ENCODE assay signal across 1 cellular context in genomic region chr13:19713186-19713965, GRCh38.
TF ChIP-seq lines count a peak whose summit lies in the region.

No MANE protein-coding gene starts in this region.

TF ChIP-seq in K562, 482 proteins besides CTCF, POLR2A, EP300 and RAD21 (continued from another document):
- no peak for TF ChIP-seq ARID4B (CRISPR knock-in tag; IDR thresholded peaks at IDR 0.05)
- TF ChIP-seq DPF2 (IDR thresholded peaks at IDR 0.05), result peak; percentile 26; the same call in 1 of the 2 replicates
- TF ChIP-seq ZNF592 (IDR thresholded peaks at IDR 0.05), result peak; percentile 62; the same call in 1 of the 2 replicates
- TF ChIP-seq SOX6 (IDR thresholded peaks at IDR 0.05), result no peak
- peak; percentile 33; the same call in 1 of the 2 replicates for TF ChIP-seq EHMT2 (IDR thresholded peaks at IDR 0.05)
- peak in 1 of 2 experiments; percentile 86; a peak in 2 of 4 replicates for TF ChIP-seq SRF (CRISPR knock-in tag; IDR thresholded peaks at IDR 0.05)
- no peak for TF ChIP-seq DMBX1 (CRISPR knock-in tag; IDR thresholded peaks at IDR 0.05; ENCODE audit: borderline replicate concordance)
- TF ChIP-seq ZNF280A (IDR thresholded peaks at IDR 0.05; ENCODE audit: low read depth, partially characterized antibody), result no peak
- no peak for TF ChIP-seq ZNF512 (tag; IDR thresholded peaks at IDR 0.05)
- TF ChIP-seq L3MBTL2 (IDR thresholded peaks at IDR 0.05), result peak; percentile 85
- TF ChIP-seq JUND (IDR thresholded peaks at IDR 0.05; ENCODE audit: borderline replicate concordance, low read depth, low read length), result peak; percentile 64; the same call in 1 of the 2 replicates
- TF ChIP-seq JUND (tag; IDR thresholded peaks at IDR 0.05; ENCODE audit: borderline replicate concordance, low read depth, low read length), result peak; percentile 71; the same call in 2 of the 3 replicates
- TF ChIP-seq E2F4 (CRISPR knock-in tag; IDR thresholded peaks at IDR 0.05; ENCODE audit: low read depth), result no peak
- TF ChIP-seq ATF3 (IDR thresholded peaks at IDR 0.05), result peak; percentile 70
- no peak for TF ChIP-seq ATF3 (CRISPR knock-in tag; conservative IDR thresholded peaks at IDR 0.05)
